16 cellular contexts compared by ENCODE assay signal in the genomic region with DNA sequence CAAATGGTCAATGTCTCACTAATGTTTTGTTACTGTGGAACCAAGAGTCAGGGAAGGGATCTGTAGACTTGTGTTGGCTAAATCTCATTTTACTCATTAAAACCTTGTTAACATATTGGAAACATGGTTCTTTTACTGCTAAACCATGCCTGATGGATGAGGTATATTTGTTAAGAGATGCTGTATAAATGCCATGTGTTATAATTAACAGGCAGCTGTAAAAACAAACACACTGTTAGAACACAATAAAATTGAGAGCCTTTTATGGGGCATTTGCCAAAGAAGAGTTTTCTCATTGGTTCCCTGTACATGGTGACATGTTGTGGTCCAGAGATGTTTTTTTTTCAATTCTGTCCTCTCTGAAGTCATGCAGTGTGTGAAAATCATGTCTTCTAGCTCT.
DNase-seq lines count a peak whose midpoint lies in the region; ATAC-seq, FAIRE-seq and TF ChIP-seq lines count a peak whose summit lies in the region.
"Had no signal": no experiment of that assay in that cellular context is flagged by ENCODE, and none has a peak within 500 bp of the region (broad histone marks: within the 10 kb centered on the region; RNA-seq: fewer than 3 reads in every experiment).

No MANE protein-coding gene starts in this region.

- no peaks in the 10 kb centered on the region for H3K27me3 ChIP-seq in SJCRH30
- H3K27me3 ChIP-seq in trophoblast cell (ENCODE audit: insufficient read depth, low read length): no peaks in the 10 kb centered on the region
- H3K27me3 ChIP-seq: BLaER1, esophagus muscularis mucosa had no signal

- peak overlapping the region; percentile 33 for H3K4ac ChIP-seq in trophoblast cell (ENCODE audit: low read depth, low read length)

- H3K4me1 Mint-ChIP-seq in naive thymus-derived CD8-positive, alpha-beta T cell: peaks cover 7 to 16% (median 12%) of the 10 kb centered on the region in 4 donors

- DNase-seq in GM12892 (ENCODE audit: insufficient read length): no peak
- DNase-seq in NCI-H1436 (lab: John Stamatoyannopoulos, UW): peak; percentile 47
- peak in 1 of 2 experiments; percentile 69 for DNase-seq in SJCRH30
- no peak for DNase-seq in trophoblast cell
- DNase-seq in G401 (ENCODE audit: low spot score): no peak
- no peak for DNase-seq in naive thymus-derived CD8-positive, alpha-beta T cell
- DNase-seq: activated CD4-positive, alpha-beta T cell treated with anti-CD3 and anti-CD28 coated beads, Interleukin-2, amount 50 U/mL, for 48 hours; cortex of kidney; stimulated activated CD4-positive, alpha-beta T cell treated with anti-CD3 and anti-CD28 coated beads, Interleukin-15, amount 100 ng/mL, for 24 hours; substantia nigra; T1000 had no signal

- H3K27ac ChIP-seq in SJCRH30 (peak overlapping the region; percentile 7; the same call in 1 of the 2 replicates), trophoblast cell (ENCODE audit: low read depth, low read length) (no peak overlapping the region)
- H3K27ac ChIP-seq: BLaER1, prostate gland had no signal

- H2BK12ac ChIP-seq in trophoblast cell (ENCODE audit: low read length): no peak overlapping the region

- no peak overlapping the region for H2BK120ac ChIP-seq in trophoblast cell (ENCODE audit: insufficient read depth, low read length, poor library complexity)

- H4K91ac ChIP-seq in trophoblast cell (ENCODE audit: low read depth, low read length): no peak overlapping the region

- ATAC-seq in GM18858 (IDR thresholded peaks at IDR 0.05; ENCODE audit: unreplicated experiment): no peak
- no peak for ATAC-seq in naive thymus-derived CD8-positive, alpha-beta T cell

- no peak overlapping the region for H2AFZ ChIP-seq in trophoblast cell (ENCODE audit: insufficient read depth, low read length, poor library complexity)

- H3K4me3 ChIP-seq in SJCRH30: no peak overlapping the region
- H3K4me3 ChIP-seq in trophoblast cell (ENCODE audit: low read depth, low read length): no peak overlapping the region
- H3K4me3 ChIP-seq: BLaER1, esophagus muscularis mucosa, prostate gland had no signal

- no peak overlapping the region for H3K9ac ChIP-seq in trophoblast cell (ENCODE audit: low read length)
- H3K9ac ChIP-seq: BLaER1 had no signal

- H3K36me3 ChIP-seq in SJCRH30 (peaks cover 3% of the 10 kb centered on the region), trophoblast cell (ENCODE audit: control insufficient read depth in 1 of 2, insufficient read depth in 2 of 2, low read length in 2 of 2) (peaks cover 7 to 12% of the 10 kb centered on the region in 2 experiments)
- H3K36me3 ChIP-seq: prostate gland had no signal

- no peak for TF ChIP-seq POLR2A in GM12892 (IDR thresholded peaks at IDR 0.05; ENCODE audit: low read depth, low read length)

- H3K27me3 Mint-ChIP-seq in naive thymus-derived CD8-positive, alpha-beta T cell: no peaks in the 10 kb centered on the region

- FAIRE-seq in GM12892 (lab: Jason Lieb, UNC): peak; percentile 14
- FAIRE-seq: HTR-8/SVneo had no signal

- no peak overlapping the region for H3K18ac ChIP-seq in trophoblast cell (ENCODE audit: low read length)

- peaks cover 2% of the 10 kb centered on the region for H3K79me1 ChIP-seq in trophoblast cell (ENCODE audit: low read length)

- H4K12ac ChIP-seq in trophoblast cell (ENCODE audit: low read depth, low read length): no peak overlapping the region

- in situ Hi-C loops in G401 (cut with HindIII; ENCODE audit: low sequenced_read_pairs): no loop called here

- H3K27ac Mint-ChIP-seq in naive thymus-derived CD8-positive, alpha-beta T cell: no peak overlapping the region

- H3K79me2 ChIP-seq in trophoblast cell (ENCODE audit: control insufficient read depth, insufficient read depth, low read length, poor library complexity): no peaks in the 10 kb centered on the region

- no peaks in the 10 kb centered on the region for H3K9me3 Mint-ChIP-seq in naive thymus-derived CD8-positive, alpha-beta T cell

- H3K23ac ChIP-seq in trophoblast cell (ENCODE audit: low read length): no peak overlapping the region

- peaks cover 0 to 24% (median 12%) of the 10 kb centered on the region in 3 donors for H3K36me3 Mint-ChIP-seq in naive thymus-derived CD8-positive, alpha-beta T cell

- no peaks in the 10 kb centered on the region for H3K9me3 ChIP-seq in SJCRH30 (replicated peaks)
- no peaks in the 10 kb centered on the region for H3K9me3 ChIP-seq in trophoblast cell (ENCODE audit: insufficient read depth, low read depth, low read length)
- H3K9me3 ChIP-seq: BLaER1, esophagus muscularis mucosa, prostate gland had no signal

- no peak overlapping the region for H2AK5ac ChIP-seq in trophoblast cell (ENCODE audit: low read length)

- no peak overlapping the region for H3K4me2 ChIP-seq in trophoblast cell (ENCODE audit: low read length)
- H3K4me2 ChIP-seq: BLaER1 had no signal

- POLR2A ChIA-PET in naive thymus-derived CD8-positive, alpha-beta T cell (lab: Charles Lee): no interaction called here

- H4K8ac ChIP-seq in trophoblast cell (ENCODE audit: low read depth, low read length): no peak overlapping the region

- no peak overlapping the region for H3K4me3 Mint-ChIP-seq in naive thymus-derived CD8-positive, alpha-beta T cell

- H2BK5ac ChIP-seq in trophoblast cell (ENCODE audit: low read depth, low read length, poor library complexity): no peak overlapping the region

- H3K14ac ChIP-seq in trophoblast cell (ENCODE audit: low read length): no peak overlapping the region

- H3K4me1 ChIP-seq in SJCRH30 (peaks cover 14% of the 10 kb centered on the region), trophoblast cell (ENCODE audit: control insufficient read depth in 1 of 2, insufficient read depth in 2 of 2, low read length in 2 of 2) (peaks cover 1 to 7% of the 10 kb centered on the region in 2 experiments)
